Comparison of ENCODE assay signal across 26 cellular contexts in genomic region chr21:29033301-29033700, GRCh38.
"Had no signal": no experiment of that assay in that cellular context is flagged by ENCODE, and none has a peak within 500 bp of the region (broad histone marks: within the 10 kb centered on the region; RNA-seq: fewer than 3 reads in every experiment).

No MANE protein-coding gene starts in this region.

- H3K4me1 ChIP-seq: adrenal gland, body of pancreas, colonic mucosa, left lung, lower lobe of right lung had no signal

- DNase-seq: activated CD4-positive, alpha-beta memory T cell treated with anti-CD3 and anti-CD28 coated beads for 36 hours; activated CD4-positive, alpha-beta T cell treated with anti-CD3 and anti-CD28 coated beads for 4 hours; activated CD4-positive, CD25-positive, alpha-beta regulatory T cell; activated gamma-delta T cell treated with Interleukin-2 at 50 U/mL for 16 hours; activated naive CD8-positive, alpha-beta T cell treated with anti-CD3 and anti-CD28 coated beads for 36 hours; adrenal gland; aorta; body of pancreas; cerebellar nuclear complex; colonic mucosa; effector CD8-positive, alpha-beta T cell; kidney glomerular epithelial cell; left lung; lower lobe of right lung; mesenchymal stem cell; natural killer cell; right lobe of liver; SK-N-SH; stimulated activated CD4-positive, alpha-beta T cell treated with anti-CD3 and anti-CD28 coated beads, Interleukin-12 subunit alpha, Interleukin-12 subunit beta, amount 100 ng/mL, for 4 hours; stimulated activated CD4-positive, alpha-beta T cell treated with anti-CD3 and anti-CD28 coated beads, Interleukin-4, amount 100 ng/mL, for 1 hour; SW 1271; T1000 had no signal

- H3K27ac ChIP-seq: adrenal gland, body of pancreas, cardiac muscle cell, colonic mucosa, left lung, lower lobe of right lung, right lobe of liver had no signal

- H3K9me3 Mint-ChIP-seq: activated CD4-positive, alpha-beta memory T cell treated with anti-CD3 and anti-CD28 coated beads for 36 hours; activated naive CD8-positive, alpha-beta T cell treated with anti-CD3 and anti-CD28 coated beads for 36 hours; natural killer cell; T-helper 1 cell treated with Interleukin-12 subunit alpha and Interleukin-12 subunit beta and Interleukin-4 antibody, amounts not matched to agents 30 μg/mL and 1 μg/mL, for 36 hours had no signal

- H3K9me3 ChIP-seq: adrenal gland, body of pancreas, colonic mucosa, left lung, lower lobe of right lung, right lobe of liver, SK-N-SH, tibial nerve had no signal

- H3K4me3 Mint-ChIP-seq: activated CD4-positive, alpha-beta memory T cell treated with anti-CD3 and anti-CD28 coated beads for 36 hours; activated naive CD8-positive, alpha-beta T cell treated with anti-CD3 and anti-CD28 coated beads for 36 hours; natural killer cell; T-helper 1 cell treated with Interleukin-12 subunit alpha and Interleukin-12 subunit beta and Interleukin-4 antibody, amounts not matched to agents 30 μg/mL and 1 μg/mL, for 36 hours had no signal

- ATAC-seq: body of pancreas, left lung, lower lobe of right lung, natural killer cell, right lobe of liver had no signal

- H3K27me3 Mint-ChIP-seq: activated CD4-positive, alpha-beta memory T cell treated with anti-CD3 and anti-CD28 coated beads for 36 hours; activated naive CD8-positive, alpha-beta T cell treated with anti-CD3 and anti-CD28 coated beads for 36 hours; progenitor cell of endocrine pancreas had no signal

- H3K4me3 ChIP-seq: adrenal gland, body of pancreas, cardiac muscle cell, colonic mucosa, left lung, lower lobe of right lung, right lobe of liver, tibial nerve had no signal

- H3K27me3 ChIP-seq: adrenal gland, body of pancreas, cardiac muscle cell, colonic mucosa, left lung, right lobe of liver, tibial nerve had no signal

- H3K27ac Mint-ChIP-seq: activated CD4-positive, alpha-beta memory T cell treated with anti-CD3 and anti-CD28 coated beads for 36 hours; activated naive CD8-positive, alpha-beta T cell treated with anti-CD3 and anti-CD28 coated beads for 36 hours; T-helper 1 cell treated with Interleukin-12 subunit alpha and Interleukin-12 subunit beta and Interleukin-4 antibody, amounts not matched to agents 30 μg/mL and 1 μg/mL, for 36 hours had no signal
